8 cellular contexts compared by ENCODE assay signal in the genomic region with DNA sequence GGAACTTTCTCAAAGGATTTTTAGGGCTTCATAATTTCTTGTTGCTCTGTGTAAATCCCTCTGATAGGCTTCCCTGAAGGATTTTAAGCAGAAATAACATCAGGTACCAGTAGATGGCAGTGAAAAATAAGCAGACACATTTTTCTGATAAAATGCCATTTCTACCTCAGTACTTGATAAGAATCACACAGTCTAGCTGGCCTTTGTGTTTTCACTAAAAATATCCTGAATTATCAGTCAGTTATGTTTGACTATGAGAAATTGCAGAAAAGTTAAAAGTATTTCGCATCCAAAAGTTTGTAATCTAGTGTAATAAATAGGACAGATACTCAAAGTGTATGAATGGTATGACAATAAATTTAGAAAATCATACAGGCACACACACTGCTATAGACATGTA.
A peak's percentile ranks its signal among the peaks of the same experiment; 100 is the strongest.
DNase-seq lines count a peak whose midpoint lies in the region; ATAC-seq and TF ChIP-seq lines count a peak whose summit lies in the region.

No MANE protein-coding gene starts in this region.

- peak; percentile 77 for ATAC-seq in GM18861 (IDR thresholded peaks at IDR 0.05; ENCODE audit: unreplicated experiment)
- no peak for ATAC-seq in GM19023 (IDR thresholded peaks at IDR 0.05; ENCODE audit: unreplicated experiment)

- no peak overlapping the region for H3K27ac ChIP-seq in dorsolateral prefrontal cortex

- intact Hi-C loops in dorsolateral prefrontal cortex (cut with DNase I), result loop anchor here in 1 of 2 donors (10.0 kb wide), 1 partner anchor 200 kb away; no protein-coding TSS in a partner anchor

- DNase-seq in ACHN (peak; percentile 49), NCI-H524 treated with DMSO at 0.1 percent for 48 hours (lab: John Stamatoyannopoulos, UW) (peak; percentile 6), dorsolateral prefrontal cortex (no peak), pons (ENCODE audit: low spot score) (peak; percentile 59), islet precursor cell (no peak), epidermal melanocyte (ENCODE audit: insufficient read length, low spot score) (no peak)

- H3K4me3 ChIP-seq in dorsolateral prefrontal cortex, result no peak overlapping the region

- in situ Hi-C loops in ACHN (cut with HindIII; ENCODE audit: low pct_ligation_motif_present, low pct_unique_long_range_greater_than_20kb, low sequenced_read_pairs), result no loop called here

- peak; percentile 21 to 79 (median 58) for TF ChIP-seq CTCF in dorsolateral prefrontal cortex (IDR thresholded peaks at IDR 0.05 in 54 of 56, conservative IDR thresholded peaks at IDR 0.05 in 2 of 56; ENCODE audit: low read depth in 1 of 56, partially characterized antibody in 56 of 56)

- H3K27me3 ChIP-seq in dorsolateral prefrontal cortex, result no peaks in the 10 kb centered on the region

Comparison
In these comparisons a context has a peak if more than half of its experiments do, and no peak if none do; other contexts are left out.
1. DNase-seq: peak in ACHN (single experiment), NCI-H524 treated with DMSO at 0.1 percent for 48 hours (single experiment) and pons (single experiment); none in dorsolateral prefrontal cortex (0 of 10), islet precursor cell (single experiment) and epidermal melanocyte (single experiment).